8 cellular contexts compared by ENCODE assay signal in the genomic region with DNA sequence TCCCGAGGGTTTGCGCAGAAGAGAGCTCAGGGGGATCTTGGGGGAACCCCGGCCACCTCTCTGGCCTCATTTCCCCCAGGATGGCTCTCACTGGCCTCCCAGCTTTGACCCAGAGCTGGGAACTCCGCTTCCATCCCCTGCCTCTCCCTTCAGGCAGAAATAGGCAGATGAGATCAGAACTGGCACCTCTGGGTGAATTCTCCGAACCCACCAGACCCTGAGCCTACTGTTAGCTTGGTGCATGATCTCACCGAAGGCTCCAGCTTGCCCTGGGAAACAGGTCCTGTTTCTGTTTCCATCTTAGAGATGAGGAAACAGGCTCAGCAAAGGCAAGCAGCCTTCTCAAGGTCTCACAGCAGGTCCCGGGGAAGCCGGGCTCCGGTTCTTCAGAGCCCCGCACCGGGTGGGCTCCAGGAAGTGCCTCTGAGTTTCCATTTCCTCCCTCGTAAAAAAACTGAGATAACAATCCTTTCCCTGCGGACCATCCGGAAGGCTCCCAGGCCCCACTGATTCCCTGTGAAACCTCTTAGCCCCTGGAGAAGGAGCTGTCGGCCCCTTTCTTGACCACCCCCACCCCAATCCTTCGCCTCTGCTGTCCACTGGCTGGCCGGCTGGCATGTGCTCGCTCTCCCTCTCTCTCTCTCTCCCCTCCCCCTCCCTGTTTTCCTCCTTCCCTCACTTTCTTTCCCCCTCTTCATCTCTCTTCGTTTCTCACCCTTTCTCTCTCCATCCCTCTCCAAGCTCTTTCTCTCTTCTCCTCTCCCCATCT. TPM values are rescaled to one million over a fixed set of nuclear protein-coding genes. Genes with fewer than 3 reads are reported as not detected.
DNase-seq lines count a peak whose midpoint lies in the region; ATAC-seq and TF ChIP-seq lines count a peak whose summit lies in the region.

No MANE protein-coding gene starts in this region.

- in situ Hi-C loops in G401 (cut with HindIII; ENCODE audit: low sequenced_read_pairs): loop anchor here (25.0 kb wide), 1 partner anchor 136 kb away; no protein-coding TSS in a partner anchor

- H3K4me3 ChIP-seq in AG09309 (ENCODE audit: control insufficient read depth, low read depth, low read length) (peak overlapping the region; percentile 97), MG63 (peak overlapping the region; percentile 78), dorsolateral prefrontal cortex (peak overlapping the region; percentile 59 to 91 (median 76)), mucosa of stomach (ENCODE audit: low read length) (peak overlapping the region; percentile 78)

- peak overlapping the region in 51 of 59 donors; percentile 1 to 93 (median 69) for H3K27ac ChIP-seq in dorsolateral prefrontal cortex

- H3K27me3 ChIP-seq in MG63 (no peaks in the 10 kb centered on the region), dorsolateral prefrontal cortex (peaks cover 0 to 8% (median 0%) of the 10 kb centered on the region in 45 donors), mucosa of stomach (ENCODE audit: control insufficient read depth, insufficient read depth, low read length) (no peaks in the 10 kb centered on the region)

- peaks cover 52% of the 10 kb centered on the region for H3K4me1 ChIP-seq in mucosa of stomach (ENCODE audit: control insufficient read depth, insufficient read depth, low read length)

- ATAC-seq in GM21381 (IDR thresholded peaks at IDR 0.05; ENCODE audit: unreplicated experiment): no peak

- H3K9ac ChIP-seq in mucosa of stomach (ENCODE audit: low read length): peak overlapping the region; percentile 98

- H3K36me3 ChIP-seq in MG63 (no peaks in the 10 kb centered on the region), mucosa of stomach (ENCODE audit: control insufficient read depth, insufficient read depth, low read length) (no peaks in the 10 kb centered on the region)

- DNase-seq in AG09309 (ENCODE audit: low read depth): no peak
- no peak for DNase-seq in MG63
- no peak for DNase-seq in dorsolateral prefrontal cortex
- no peak for DNase-seq in G401 (ENCODE audit: low spot score)
- no peak for DNase-seq in stimulated activated CD4-positive, alpha-beta T cell treated with anti-CD3 and anti-CD28 coated beads, Interleukin-4, amount 100 ng/mL, for 24 hours
- no peak for DNase-seq in SHP77 treated with DMSO at 0.1 percent for 48 hours (lab: John Stamatoyannopoulos, UW)

- no peak for TF ChIP-seq CTCF in AG09309 (IDR thresholded peaks at IDR 0.05; ENCODE audit: control insufficient read depth, insufficient read depth, low read depth, low read length, missing control alignments)
- no peak for TF ChIP-seq CTCF in dorsolateral prefrontal cortex (IDR thresholded peaks at IDR 0.05 in 54 of 56, conservative IDR thresholded peaks at IDR 0.05 in 2 of 56; ENCODE audit: low read depth in 1 of 56, partially characterized antibody in 56 of 56)

- H3K9me3 ChIP-seq in MG63 (no peaks in the 10 kb centered on the region), mucosa of stomach (ENCODE audit: control insufficient read depth, low read length) (no peaks in the 10 kb centered on the region)

- intact Hi-C loops in dorsolateral prefrontal cortex (cut with DNase I): loop anchor here (2.0 to 10.0 kb wide), 3 partner anchors 49 to 123 kb away; no protein-coding TSS in a partner anchor

RNA-seq across cellular contexts. Expression of gene NECTIN2, which starts 2.1 kb away (rescaled TPM):
- 23.6 and 38.2 TPM in 2 replicates for total RNA-seq in MG63 (2014; rRNA removed; shearing (Covaris generic); ENCODE audit: low replicate concordance)
- total RNA-seq in dorsolateral prefrontal cortex: 10 to 100 TPM; 11.4 to 44.7 (median 20.5) TPM
- 126 and 154 TPM in 2 replicates for total RNA-seq in G401 (2014; rRNA removed; shearing (Covaris generic))

RNA-seq across cellular contexts. Expression of gene BCAM, which starts 39.3 kb away (rescaled TPM):
- total RNA-seq in MG63 (2014; rRNA removed; shearing (Covaris generic); ENCODE audit: low replicate concordance): 4.1 and 6.1 TPM in 2 replicates
- total RNA-seq in dorsolateral prefrontal cortex: 10 to 100 TPM in 119 of 120 experiments, 1 to 10 TPM in 1; 9.2 to 58.9 (median 22.6) TPM
- 28.5 and 28.9 TPM in 2 replicates for total RNA-seq in G401 (2014; rRNA removed; shearing (Covaris generic))

RNA-seq across cellular contexts. Expression of gene TOMM40, which starts 42.8 kb away (rescaled TPM):
- total RNA-seq in MG63 (2014; rRNA removed; shearing (Covaris generic); ENCODE audit: low replicate concordance): 265 and 461 TPM in 2 replicates
- total RNA-seq in dorsolateral prefrontal cortex: 10 to 100 TPM; 34.1 to 67.1 (median 47.2) TPM
- 226 and 256 TPM in 2 replicates for total RNA-seq in G401 (2014; rRNA removed; shearing (Covaris generic))

RNA-seq across cellular contexts. Expression of gene APOE, which starts 57.4 kb away (rescaled TPM):
- total RNA-seq in MG63 (2014; rRNA removed; shearing (Covaris generic); ENCODE audit: low replicate concordance): 0.67 and 3.2 TPM in 2 replicates
- total RNA-seq in dorsolateral prefrontal cortex: 1,000 to 10,000 TPM in 1 of 120 experiments, 100 to 1,000 TPM in 119; 258 to 1,236 (median 470) TPM
- total RNA-seq in G401 (2014; rRNA removed; shearing (Covaris generic)): 2,018 and 2,607 TPM in 2 replicates
